Comparison of ENCODE assay signal across 20 cellular contexts in genomic region chr6:11926594-11927407, GRCh38.
"Had no signal": no experiment of that assay in that cellular context is flagged by ENCODE, and none has a peak within 500 bp of the region (broad histone marks: within the 10 kb centered on the region; RNA-seq: fewer than 3 reads in every experiment).

No MANE protein-coding gene starts in this region.

- H3K4me3 Mint-ChIP-seq: activated CD4-positive, alpha-beta memory T cell treated with anti-CD3 and anti-CD28 coated beads for 36 hours; activated CD4-positive, alpha-beta T cell treated with anti-CD3 and anti-CD28 coated beads, Interleukin-2, amount 10 ng/mL, durations not matched to agents 24 days and 14 days; activated naive CD4-positive, alpha-beta T cell treated with anti-CD3 and anti-CD28 coated beads, Interleukin-2, amount 50 U/mL, for 24 hours; activated T-cell treated with anti-CD3 and anti-CD28 coated beads, Interleukin-2, amount 50 U/mL, for 4 hours; central memory CD8-positive, alpha-beta T cell; dendritic cell treated with granulocyte-macrophage colony-stimulating factor and Interleukin-4, amounts not matched to agents 40 ng/mL and 50 ng/mL, for 4 days; endodermal cell; naive thymus-derived CD8-positive, alpha-beta T cell; type B pancreatic cell had no signal

- ATAC-seq: activated T-cell treated with anti-CD3 and anti-CD28 coated beads, Interleukin-2, amount 50 U/mL, for 4 hours; esophagus mucosa; heart left ventricle; naive thymus-derived CD8-positive, alpha-beta T cell; sciatic nerve; stimulated activated naive CD8-positive, alpha-beta T cell treated with anti-CD3 and anti-CD28 coated beads, Interleukin-15, Interleukin-2, amounts not matched to agents 100 U/mL and 50 U/mL, for 24 hours had no signal

- H3K27me3 Mint-ChIP-seq: activated CD4-positive, alpha-beta memory T cell treated with anti-CD3 and anti-CD28 coated beads for 36 hours; activated naive CD4-positive, alpha-beta T cell treated with anti-CD3 and anti-CD28 coated beads, Interleukin-2, amount 50 U/mL, for 24 hours; dendritic cell treated with granulocyte-macrophage colony-stimulating factor and Interleukin-4, amounts not matched to agents 40 ng/mL and 50 ng/mL, for 4 days; type B pancreatic cell had no signal

- H3K36me3 Mint-ChIP-seq: activated CD4-positive, alpha-beta memory T cell treated with anti-CD3 and anti-CD28 coated beads for 36 hours; activated naive CD4-positive, alpha-beta T cell treated with anti-CD3 and anti-CD28 coated beads, Interleukin-2, amount 50 U/mL, for 24 hours; naive thymus-derived CD8-positive, alpha-beta T cell; type B pancreatic cell had no signal

- H3K27ac Mint-ChIP-seq: activated CD4-positive, alpha-beta memory T cell treated with anti-CD3 and anti-CD28 coated beads for 36 hours; activated CD4-positive, alpha-beta T cell treated with anti-CD3 and anti-CD28 coated beads, Interleukin-2, amount 10 ng/mL, durations not matched to agents 24 days and 14 days; activated naive CD4-positive, alpha-beta T cell treated with anti-CD3 and anti-CD28 coated beads, Interleukin-2, amount 50 U/mL, for 24 hours; activated T-helper 2 cell treated with anti-CD3 and anti-CD28 coated beads, Interferon-gamma antibody, Interleukin-2, Interleukin-4, amounts not matched to agents 10 μg/mL and 5 μg/mL and 100 μg/mL, durations not matched to agents 14 hours and 24 hours and 36 hours; dendritic cell treated with granulocyte-macrophage colony-stimulating factor and Interleukin-4, amounts not matched to agents 40 ng/mL and 50 ng/mL, for 4 days; endodermal cell; type B pancreatic cell had no signal

- DNase-seq: activated CD4-positive, alpha-beta memory T cell treated with anti-CD3 and anti-CD28 coated beads for 36 hours; activated CD4-positive, alpha-beta T cell treated with anti-CD3 and anti-CD28 coated beads, Interleukin-2, amount 10 ng/mL, durations not matched to agents 24 days and 14 days; activated T-cell treated with anti-CD3 and anti-CD28 coated beads, Interleukin-2, amount 50 U/mL, for 4 hours; anterior cingulate cortex; endodermal cell; foreskin fibroblast; heart left ventricle; naive thymus-derived CD8-positive, alpha-beta T cell; stimulated activated CD4-positive, alpha-beta T cell treated with anti-CD3 and anti-CD28 coated beads, Interleukin-12 subunit alpha, Interleukin-12 subunit beta, amount 100 ng/mL, for 4 hours; stimulated activated CD4-positive, alpha-beta T cell treated with anti-CD3 and anti-CD28 coated beads, Interleukin-4, amount 100 ng/mL, for 1 hour; stimulated activated naive CD8-positive, alpha-beta T cell treated with anti-CD3 and anti-CD28 coated beads, Interleukin-15, Interleukin-2, amounts not matched to agents 100 U/mL and 50 U/mL, for 24 hours; T-helper 2 cell; uterus had no signal

- H3K9me3 Mint-ChIP-seq: activated CD4-positive, alpha-beta memory T cell treated with anti-CD3 and anti-CD28 coated beads for 36 hours; activated CD4-positive, alpha-beta T cell treated with anti-CD3 and anti-CD28 coated beads, Interleukin-2, amount 10 ng/mL, durations not matched to agents 24 days and 14 days; activated naive CD4-positive, alpha-beta T cell treated with anti-CD3 and anti-CD28 coated beads, Interleukin-2, amount 50 U/mL, for 24 hours; activated T-cell treated with anti-CD3 and anti-CD28 coated beads, Interleukin-2, amount 50 U/mL, for 4 hours; activated T-helper 2 cell treated with anti-CD3 and anti-CD28 coated beads, Interferon-gamma antibody, Interleukin-2, Interleukin-4, amounts not matched to agents 10 μg/mL and 5 μg/mL and 100 μg/mL, durations not matched to agents 14 hours and 24 hours and 36 hours; central memory CD8-positive, alpha-beta T cell; dendritic cell treated with granulocyte-macrophage colony-stimulating factor and Interleukin-4, amounts not matched to agents 40 ng/mL and 50 ng/mL, for 4 days; naive thymus-derived CD8-positive, alpha-beta T cell; type B pancreatic cell had no signal

- H3K4me1 Mint-ChIP-seq: activated CD4-positive, alpha-beta T cell treated with anti-CD3 and anti-CD28 coated beads, Interleukin-2, amount 10 ng/mL, durations not matched to agents 24 days and 14 days; activated naive CD4-positive, alpha-beta T cell treated with anti-CD3 and anti-CD28 coated beads, Interleukin-2, amount 50 U/mL, for 24 hours; central memory CD8-positive, alpha-beta T cell; endodermal cell had no signal
